Comparison of ENCODE assay signal across 8 cellular contexts in the genomic region with DNA sequence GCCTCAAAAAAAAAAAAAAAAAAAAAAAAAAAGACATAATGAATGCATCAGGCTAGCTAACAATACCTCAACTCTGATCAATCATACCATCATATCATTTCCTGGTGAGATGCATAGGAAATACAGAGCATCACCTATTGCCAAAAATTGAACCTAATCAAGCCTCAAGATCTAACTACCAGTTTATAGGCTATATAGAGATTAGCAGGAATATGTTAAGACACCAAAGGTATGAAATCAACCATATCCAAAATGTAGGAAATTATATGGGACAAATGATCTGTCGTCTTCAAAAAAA. TPM values are rescaled to one million over a fixed set of nuclear protein-coding genes. Genes with fewer than 3 reads are reported as not detected.
DNase-seq lines count a peak whose midpoint lies in the region; ATAC-seq and TF ChIP-seq lines count a peak whose summit lies in the region.

No MANE protein-coding gene starts in this region.

- ATAC-seq in GM19043 (IDR thresholded peaks at IDR 0.05; ENCODE audit: low read depth, unreplicated experiment): peak; percentile 6
- no peak for ATAC-seq in GM18502 (IDR thresholded peaks at IDR 0.05; ENCODE audit: poor library complexity, unreplicated experiment)
- no peak for ATAC-seq in HG03457 (IDR thresholded peaks at IDR 0.05; ENCODE audit: unreplicated experiment)

- TF ChIP-seq CTCF in OCI-LY3 (IDR thresholded peaks at IDR 0.05; ENCODE audit: low read depth, low read length) (no peak), esophagus squamous epithelium (IDR thresholded peaks at IDR 0.05) (no peak)

- H3K9me3 ChIP-seq in OCI-LY3 (ENCODE audit: insufficient read depth, low read length) (no peaks in the 10 kb centered on the region), esophagus squamous epithelium (no peaks in the 10 kb centered on the region)

- H3K9ac ChIP-seq in OCI-LY3 (ENCODE audit: low read length) (peak overlapping the region; percentile 90), rectal smooth muscle tissue (ENCODE audit: low read length) (no peak overlapping the region)

- TF ChIP-seq POLR2A in esophagus squamous epithelium (IDR thresholded peaks at IDR 0.05): no peak

- DNase-seq in esophagus squamous epithelium (lab: John Stamatoyannopoulos, UW): no peak
- no peak for DNase-seq in stimulated activated CD4-positive, alpha-beta T cell treated with anti-CD3 and anti-CD28 coated beads, Interleukin-4, amount 100 ng/mL, for 4 hours
- no peak for DNase-seq in iPS-NIHi7 (ENCODE audit: extremely low spot score)

- peak overlapping the region; percentile 96 for H3K4me3 ChIP-seq in OCI-LY3 (ENCODE audit: low read length)
- peak overlapping the region; percentile 73 to 97 (median 94) for H3K4me3 ChIP-seq in esophagus squamous epithelium
- H3K4me3 ChIP-seq in rectal smooth muscle tissue (ENCODE audit: low read length): peak overlapping the region; percentile 87

- peak overlapping the region; percentile 100 for H3K4me2 ChIP-seq in OCI-LY3 (ENCODE audit: low read length)

- H3K4me1 ChIP-seq in OCI-LY3 (ENCODE audit: low read length) (peaks cover 16% of the 10 kb centered on the region), esophagus squamous epithelium (peaks cover 15 to 36% (median 17%) of the 10 kb centered on the region in 3 donors), rectal smooth muscle tissue (ENCODE audit: control insufficient read depth, insufficient read depth, low read length) (peaks cover 6% of the 10 kb centered on the region)

- H4K20me1 ChIP-seq in OCI-LY3 (ENCODE audit: insufficient read depth, low read length): no peaks in the 10 kb centered on the region; the same call in none of the 2 replicates

- H3K27me3 ChIP-seq in OCI-LY3 (ENCODE audit: low read depth, low read length) (no peaks in the 10 kb centered on the region), esophagus squamous epithelium (no peaks in the 10 kb centered on the region), rectal smooth muscle tissue (ENCODE audit: control insufficient read depth, insufficient read depth, low read length) (no peaks in the 10 kb centered on the region)

- intact Hi-C loops in esophagus squamous epithelium (cut with DNase I): loop anchor here (10.0 kb wide), 1 partner anchor 58 kb away; no protein-coding TSS in a partner anchor

- peaks cover 22% of the 10 kb centered on the region for H3K79me2 ChIP-seq in OCI-LY3 (ENCODE audit: low read length)

- no peaks in the 10 kb centered on the region for H3K36me3 ChIP-seq in OCI-LY3 (replicated peaks; ENCODE audit: low read depth, low read length)
- peaks cover 0 to 8% (median 0%) of the 10 kb centered on the region in 3 donors for H3K36me3 ChIP-seq in esophagus squamous epithelium
- no peaks in the 10 kb centered on the region for H3K36me3 ChIP-seq in rectal smooth muscle tissue (ENCODE audit: control insufficient read depth, insufficient read depth, low read length)

- WGBS in esophagus squamous epithelium, 2 donors: 19 to 21% methylated on average over 1 of the region's 1 CpG

- peak overlapping the region; percentile 90 for H2AFZ ChIP-seq in OCI-LY3 (ENCODE audit: low read depth, low read length)

- no peak overlapping the region for H3K27ac ChIP-seq in OCI-LY3 (ENCODE audit: low read length)
- H3K27ac ChIP-seq in esophagus squamous epithelium: peak overlapping the region; percentile 80 to 90 (median 86)
- no peak overlapping the region for H3K27ac ChIP-seq in rectal smooth muscle tissue (ENCODE audit: low read depth, low read length)

RNA-seq across cellular contexts. Expression of gene VPS33B, which starts 0.4 kb away (rescaled TPM):
- 1 to 10 TPM; 3.3 to 9.0 (median 8.1) TPM for total RNA-seq in esophagus squamous epithelium

RNA-seq across cellular contexts. Expression of gene PRC1, which starts 28.4 kb away (rescaled TPM):
- 100 to 1,000 TPM in 1 of 4 donors, 10 to 100 TPM in 3; 49.6 to 100 (median 58.4) TPM for total RNA-seq in esophagus squamous epithelium

Comparison
In these comparisons a context has a peak if more than half of its experiments do, and no peak if none do; other contexts are left out.
1. H3K27ac ChIP-seq: peak in esophagus squamous epithelium (4 of 4); none in OCI-LY3 (single experiment) and rectal smooth muscle tissue (single experiment).
2. Peak in every context shown above with its lines, with median percentiles within 50 percentile points of each other: H3K4me3 ChIP-seq.